11 cellular contexts compared by ENCODE assay signal in the genomic region with DNA sequence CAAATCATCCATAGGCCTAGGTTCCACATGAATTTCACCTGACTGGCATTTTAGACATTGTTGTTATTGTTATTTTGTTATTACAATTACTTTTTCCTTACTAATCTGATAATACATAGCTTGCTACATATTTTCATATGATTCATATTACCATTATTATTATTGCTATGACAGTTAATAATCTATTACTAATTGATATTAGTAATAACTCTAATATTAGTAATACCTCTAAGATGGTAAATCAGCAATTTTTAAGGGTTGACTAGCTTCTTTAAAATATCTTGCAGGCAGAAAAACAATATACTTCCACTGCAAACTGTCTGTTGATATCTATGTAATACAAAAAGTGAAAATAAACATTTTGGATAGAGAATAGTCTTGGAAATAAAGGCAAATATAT.
"Had no signal": no experiment of that assay in that cellular context is flagged by ENCODE, and none has a peak within 500 bp of the region (broad histone marks: within the 10 kb centered on the region; RNA-seq: fewer than 3 reads in every experiment).

No MANE protein-coding gene starts in this region.

- H3K4me3 ChIP-seq: GM23248, GM23338, HAP-1 had no signal

- H3K4me2 ChIP-seq: GM23338 had no signal

- FAIRE-seq: H1, H54 had no signal

- H3K9ac ChIP-seq: GM23248 had no signal

- H3K9me3 ChIP-seq: HAP-1 had no signal

- H3K27ac ChIP-seq: GM23248 had no signal

- H3K36me3 ChIP-seq: HAP-1 had no signal

- DNase-seq: GM23248, GOT3, H7, H9, HCEC 1CT, HFFc6 had no signal

- H2AFZ ChIP-seq: GM23248, GM23338 had no signal

- ATAC-seq: GM23338, HCT116 had no signal
